ENCODE assay signal across 1 cellular context in genomic region chr10:131982185-131982756, GRCh38.
TF ChIP-seq lines count a peak whose summit lies in the region.

No MANE protein-coding gene starts in this region.

TF ChIP-seq in A549, 52 proteins besides CTCF, POLR2A, EP300 and RAD21 (continued from another document):
- no peak for TF ChIP-seq REST (IDR thresholded peaks at IDR 0.05)
- TF ChIP-seq BCL3 (IDR thresholded peaks at IDR 0.05): peak; percentile 69; the same call in 1 of the 3 replicates
TF ChIP-seq in A549: peak in this region for 3.
